ENCODE assay signal across 13 cellular contexts in the genomic region with DNA sequence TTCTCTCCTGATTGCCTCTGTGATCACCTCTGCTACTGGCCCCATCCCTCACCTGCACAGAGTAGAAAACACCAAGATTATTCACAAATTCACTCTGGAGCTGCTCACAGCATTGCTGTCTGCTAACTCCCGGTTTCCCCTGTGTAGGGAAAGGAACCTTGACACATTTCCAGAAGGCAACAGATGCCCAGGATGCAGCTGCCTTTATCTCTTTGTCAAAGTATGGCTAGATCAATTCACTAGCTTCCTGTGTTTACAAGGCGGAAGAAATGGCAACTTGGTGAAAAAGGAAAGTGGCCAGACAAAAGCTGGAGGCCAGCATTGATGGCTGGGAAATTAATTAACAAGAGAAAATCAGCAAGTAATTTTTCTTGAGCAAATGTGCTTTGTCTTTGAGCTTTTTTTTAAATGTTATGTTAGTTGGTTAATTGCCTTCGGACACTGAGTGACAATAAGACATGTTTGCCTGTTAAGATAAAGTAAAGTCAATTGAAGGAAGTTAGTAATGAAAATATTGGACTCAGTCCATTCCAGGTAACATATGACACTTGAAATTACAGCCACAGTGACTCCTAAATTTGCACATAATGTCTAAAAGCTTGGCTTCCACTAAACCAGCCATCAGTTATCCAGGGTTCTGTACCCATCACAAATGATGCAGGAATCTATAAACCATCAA.
"Had no signal": no experiment of that assay in that cellular context is flagged by ENCODE, and none has a peak within 500 bp of the region (broad histone marks: within the 10 kb centered on the region; RNA-seq: fewer than 3 reads in every experiment).

No MANE protein-coding gene starts in this region.

- H3K36me3 ChIP-seq: left ventricle myocardium inferior, thyroid gland had no signal

- H3K9me3 ChIP-seq: thyroid gland had no signal

- DNase-seq: activated CD4-positive, CD25-positive, alpha-beta regulatory T cell treated with anti-CD3 and anti-CD28 coated beads, Interleukin-2, amount 50 U/mL, for 72 hours; activated naive CD4-positive, alpha-beta T cell treated with anti-CD3 and anti-CD28 coated beads for 36 hours; activated naive CD8-positive, alpha-beta T cell treated with anti-CD3 and anti-CD28 coated beads, Interleukin-2, amount 50 U/mL, for 24 hours; aorta; endodermal cell; hippocampal formation; left ventricle myocardium inferior; mesenchymal stem cell; naive thymus-derived CD8-positive, alpha-beta T cell; posterior cingulate gyrus; stimulated activated CD4-positive, alpha-beta T cell treated with anti-CD3 and anti-CD28 coated beads, Interleukin-2, amount 100 ng/mL, for 48 hours; stimulated activated naive B cell treated with anti-CD40 and anti-IgM and Interleukin-4, amounts not matched to agents 10 μg/mL and 1 μg/mL and 100 μg/mL, for 72 hours; thyroid gland had no signal

- H3K27ac ChIP-seq: left ventricle myocardium inferior, thyroid gland had no signal

- H3K4me1 ChIP-seq: left ventricle myocardium inferior, thyroid gland had no signal

- H3K4me3 ChIP-seq: left ventricle myocardium inferior, thyroid gland had no signal

- ATAC-seq: activated naive CD8-positive, alpha-beta T cell treated with anti-CD3 and anti-CD28 coated beads, Interleukin-2, amount 50 U/mL, for 24 hours; naive thymus-derived CD8-positive, alpha-beta T cell; stimulated activated naive B cell treated with anti-CD40 and anti-IgM and Interleukin-4, amounts not matched to agents 10 μg/mL and 1 μg/mL and 100 μg/mL, for 72 hours had no signal

- H3K27me3 ChIP-seq: thyroid gland had no signal
